Comparison of ENCODE assay signal across 10 cellular contexts in genomic region chr1:1539310-1540014, GRCh38. TPM values are rescaled to one million over a fixed set of nuclear protein-coding genes. Genes with fewer than 3 reads are reported as not detected.
DNase-seq lines count a peak whose midpoint lies in the region; ATAC-seq and TF ChIP-seq lines count a peak whose summit lies in the region.
"Had no signal": no experiment of that assay in that cellular context is flagged by ENCODE, and none has a peak within 500 bp of the region (broad histone marks: within the 10 kb centered on the region; RNA-seq: fewer than 3 reads in every experiment).

No MANE protein-coding gene starts in this region.

- no peaks in the 10 kb centered on the region for H3K9me3 ChIP-seq in HUES48 (ENCODE audit: control insufficient read depth, insufficient read depth, low read length)
- no peaks in the 10 kb centered on the region for H3K9me3 ChIP-seq in endodermal cell (ENCODE audit: control insufficient read depth, low read length)

- no peaks in the 10 kb centered on the region for H3K9me3 Mint-ChIP-seq in endodermal cell
- no peaks in the 10 kb centered on the region for H3K9me3 Mint-ChIP-seq in naive thymus-derived CD8-positive, alpha-beta T cell

- peak; percentile 46 for DNase-seq in ACHN
- peak; percentile 83 for DNase-seq in endodermal cell
- DNase-seq in naive thymus-derived CD8-positive, alpha-beta T cell: no peak
- no peak for DNase-seq in NCI-H1930 (lab: John Stamatoyannopoulos, UW)
- DNase-seq: activated CD4-positive, CD25-positive, alpha-beta regulatory T cell had no signal

- H3K9ac ChIP-seq in HUES48 (ENCODE audit: low read depth, low read length) (0 out of 2 replicates have a peak overlapping the region, but pooled peaks have one; percentile 51), endodermal cell (ENCODE audit: extremely low read depth, low read length, poor library complexity, severe bottlenecking) (no peak overlapping the region)

- H3K27me3 Mint-ChIP-seq in endodermal cell (ENCODE audit: insufficient read depth): no peaks in the 10 kb centered on the region
- H3K27me3 Mint-ChIP-seq in naive thymus-derived CD8-positive, alpha-beta T cell: no peaks in the 10 kb centered on the region

- H3K27ac Mint-ChIP-seq in endodermal cell: no peak overlapping the region
- H3K27ac Mint-ChIP-seq in naive thymus-derived CD8-positive, alpha-beta T cell: peak overlapping the region in 3 of 10 donors; percentile 55 to 88 (median 77)

- peak overlapping the region; percentile 60 for H3K4me3 Mint-ChIP-seq in endodermal cell
- H3K4me3 Mint-ChIP-seq in naive thymus-derived CD8-positive, alpha-beta T cell: peak overlapping the region in 9 of 10 donors; percentile 55 to 84 (median 74)

- WGBS in endodermal cell (ENCODE audit: insufficient coverage in 1 of 2, insufficient read length in 1 of 2), 2 experiments: 15 to 30% methylated on average over 28 to 55 of the region's 58 CpGs

- H3K27me3 ChIP-seq in HUES48 (ENCODE audit: control insufficient read depth, insufficient read depth, low read length) (no peaks in the 10 kb centered on the region), endodermal cell (ENCODE audit: control insufficient read depth, insufficient read depth, low read length, poor library complexity, severe bottlenecking) (no peaks in the 10 kb centered on the region)

- peaks cover 18% of the 10 kb centered on the region for H3K36me3 Mint-ChIP-seq in endodermal cell (ENCODE audit: low read depth)
- peaks cover 0 to 4% (median 2%) of the 10 kb centered on the region in 3 donors for H3K36me3 Mint-ChIP-seq in naive thymus-derived CD8-positive, alpha-beta T cell

- POLR2A ChIA-PET in naive thymus-derived CD8-positive, alpha-beta T cell (lab: Charles Lee): interaction anchor here (0.6 kb wide), 1 partner anchor 115 kb away, joined by 5 read pairs; no protein-coding TSS in a partner anchor

- H3K4me1 Mint-ChIP-seq in endodermal cell: no peaks in the 10 kb centered on the region
- peaks cover 0 to 10% (median 5%) of the 10 kb centered on the region in 4 donors for H3K4me1 Mint-ChIP-seq in naive thymus-derived CD8-positive, alpha-beta T cell

- TF ChIP-seq CTCF in endodermal cell (conservative IDR thresholded peaks at IDR 0.05): no peak

- H3K4me3 ChIP-seq in HUES48 (ENCODE audit: low read depth, low read length) (peak overlapping the region; percentile 74), endodermal cell (ENCODE audit: low read length) (peak overlapping the region; percentile 76)

- in situ Hi-C loops in ACHN (cut with HindIII; ENCODE audit: low pct_ligation_motif_present, low pct_unique_long_range_greater_than_20kb, low sequenced_read_pairs): no loop called here

- H3K4me1 ChIP-seq in HUES48 (ENCODE audit: control insufficient read depth, insufficient read depth, low read length) (no peaks in the 10 kb centered on the region), endodermal cell (ENCODE audit: control insufficient read depth, insufficient read depth, low read length) (no peaks in the 10 kb centered on the region)

- peak; percentile 9 to 12 for ATAC-seq in naive thymus-derived CD8-positive, alpha-beta T cell
- ATAC-seq in GM18511 (IDR thresholded peaks at IDR 0.05; ENCODE audit: unreplicated experiment) (no peak), HG02798 (IDR thresholded peaks at IDR 0.05; ENCODE audit: poor library complexity, unreplicated experiment) (no peak), GM19463 (IDR thresholded peaks at IDR 0.05; ENCODE audit: unreplicated experiment) (no peak)

- H3K27ac ChIP-seq in HUES48 (ENCODE audit: low read depth, low read length) (peak overlapping the region; percentile 12), endodermal cell (ENCODE audit: low read depth, low read length) (no peak overlapping the region)

- peaks cover 39% of the 10 kb centered on the region for H3K36me3 ChIP-seq in HUES48 (ENCODE audit: control insufficient read depth, insufficient read depth, low read length)
- peaks cover 21% of the 10 kb centered on the region for H3K36me3 ChIP-seq in endodermal cell (ENCODE audit: control insufficient read depth, insufficient read depth, low read length)

RNA-seq across cellular contexts. Expression of gene TMEM240, which starts 1.0 kb away (rescaled TPM):
- 1 to 10 TPM; 6.4 to 6.9 TPM for total RNA-seq in endodermal cell
- 11.5 TPM for polyA plus RNA-seq in endodermal cell (2013, experiment 1 of 2)
- 8.9 TPM for polyA plus RNA-seq in endodermal cell (2013, experiment 2 of 2)
- 1 to 10 TPM; 3.4 TPM for total RNA-seq in naive thymus-derived CD8-positive, alpha-beta T cell
- polyA plus RNA-seq in naive thymus-derived CD8-positive, alpha-beta T cell: not detected
- total RNA-seq: mononuclear cell had no signal

RNA-seq across cellular contexts. Expression of gene ATAD3A, which starts 27.5 kb away (rescaled TPM):
- 10 to 100 TPM; 42.8 to 47.6 TPM for total RNA-seq in endodermal cell
- 31.3 TPM for polyA plus RNA-seq in endodermal cell (2013, experiment 1 of 2)
- polyA plus RNA-seq in endodermal cell (2013, experiment 2 of 2): 31.1 TPM
- total RNA-seq in naive thymus-derived CD8-positive, alpha-beta T cell: 10 to 100 TPM; 24.7 to 27.5 TPM
- polyA plus RNA-seq in naive thymus-derived CD8-positive, alpha-beta T cell: 10 to 100 TPM in 1 of 3 donors, 1 to 10 TPM in 2; 7.7 to 15.3 (median 8.5) TPM

RNA-seq across cellular contexts. Expression of gene SSU72, which starts 35.2 kb away (rescaled TPM):
- total RNA-seq in endodermal cell: 100 to 1,000 TPM; 133 to 138 TPM
- 130 TPM for polyA plus RNA-seq in endodermal cell (2013, experiment 1 of 2)
- 116 TPM for polyA plus RNA-seq in endodermal cell (2013, experiment 2 of 2)
- total RNA-seq in naive thymus-derived CD8-positive, alpha-beta T cell: 100 to 1,000 TPM; 158 to 162 TPM
- 100 to 1,000 TPM; 219 to 290 (median 248) TPM for polyA plus RNA-seq in naive thymus-derived CD8-positive, alpha-beta T cell

Comparison
In these comparisons a context has a peak if more than half of its experiments do, and no peak if none do; other contexts are left out.
1. DNase-seq: peak in ACHN (single experiment) and endodermal cell (single experiment); none in naive thymus-derived CD8-positive, alpha-beta T cell (0 of 10) and NCI-H1930 (0 of 2).
2. ATAC-seq: peak in naive thymus-derived CD8-positive, alpha-beta T cell (2 of 2); none in GM18511 (single experiment), HG02798 (single experiment) and GM19463 (single experiment).